1 cellular context compared by ENCODE assay signal in the genomic region with DNA sequence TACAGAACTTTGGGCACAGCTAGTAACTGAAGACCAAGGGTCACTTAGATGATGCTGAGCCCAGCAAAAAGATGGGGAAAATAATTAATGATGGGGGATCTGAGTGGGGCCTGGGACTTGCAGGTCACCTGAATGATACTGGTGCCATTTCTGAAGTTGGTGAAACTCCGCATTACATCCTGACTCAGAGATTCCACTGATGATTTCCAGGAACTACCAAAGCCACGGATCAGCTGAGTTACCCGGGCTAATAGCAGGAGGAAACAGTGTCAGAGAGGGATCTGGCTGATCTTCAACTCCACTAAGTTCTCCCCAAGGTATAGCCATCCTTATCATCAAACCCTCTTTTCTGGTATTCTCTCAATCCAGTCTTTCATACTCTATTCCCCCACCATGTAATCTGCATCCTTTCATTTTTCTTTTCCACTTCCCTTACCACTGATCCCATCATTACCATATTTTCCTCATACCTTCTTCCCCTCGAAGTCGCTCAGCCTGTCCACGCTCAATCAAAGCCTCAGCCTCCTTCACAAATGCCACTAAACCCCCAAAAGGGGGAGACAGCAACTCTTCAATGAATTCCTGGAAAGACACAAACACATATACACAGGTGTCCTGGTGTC.
TF ChIP-seq lines count a peak whose summit lies in the region.

No MANE protein-coding gene starts in this region.

TF ChIP-seq in GM12878, 131 proteins besides CTCF, POLR2A, EP300 and RAD21:
- TF ChIP-seq SMAD1 (IDR thresholded peaks at IDR 0.05; ENCODE audit: low read depth, partially characterized antibody), result no peak
- TF ChIP-seq GATAD2B (conservative IDR thresholded peaks at IDR 0.05; ENCODE audit: low read depth), result no peak
- TF ChIP-seq POU2F2 (IDR thresholded peaks at IDR 0.05; ENCODE audit: borderline replicate concordance, low read depth, low read length), result no peak
- TF ChIP-seq ZNF24 (IDR thresholded peaks at IDR 0.05), result no peak
- TF ChIP-seq, protein P1, sequence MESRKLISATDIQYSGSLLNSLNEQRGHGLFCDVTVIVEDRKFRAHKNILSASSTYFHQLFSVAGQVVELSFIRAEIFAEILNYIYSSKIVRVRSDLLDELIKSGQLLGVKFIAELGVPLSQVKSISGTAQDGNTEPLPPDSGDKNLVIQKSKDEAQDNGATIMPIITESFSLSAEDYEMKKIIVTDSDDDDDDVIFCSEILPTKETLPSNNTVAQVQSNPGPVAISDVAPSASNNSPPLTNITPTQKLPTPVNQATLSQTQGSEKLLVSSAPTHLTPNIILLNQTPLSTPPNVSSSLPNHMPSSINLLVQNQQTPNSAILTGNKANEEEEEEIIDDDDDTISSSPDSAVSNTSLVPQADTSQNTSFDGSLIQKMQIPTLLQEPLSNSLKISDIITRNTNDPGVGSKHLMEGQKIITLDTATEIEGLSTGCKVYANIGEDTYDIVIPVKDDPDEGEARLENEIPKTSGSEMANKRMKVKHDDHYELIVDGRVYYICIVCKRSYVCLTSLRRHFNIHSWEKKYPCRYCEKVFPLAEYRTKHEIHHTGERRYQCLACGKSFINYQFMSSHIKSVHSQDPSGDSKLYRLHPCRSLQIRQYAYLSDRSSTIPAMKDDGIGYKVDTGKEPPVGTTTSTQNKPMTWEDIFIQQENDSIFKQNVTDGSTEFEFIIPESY (IDR thresholded peaks at IDR 0.05), result no peak
- TF ChIP-seq NR2C2 (IDR thresholded peaks at IDR 0.05; ENCODE audit: borderline replicate concordance, control insufficient read depth, insufficient read length, low read depth), result no peak
- TF ChIP-seq, protein P2, sequence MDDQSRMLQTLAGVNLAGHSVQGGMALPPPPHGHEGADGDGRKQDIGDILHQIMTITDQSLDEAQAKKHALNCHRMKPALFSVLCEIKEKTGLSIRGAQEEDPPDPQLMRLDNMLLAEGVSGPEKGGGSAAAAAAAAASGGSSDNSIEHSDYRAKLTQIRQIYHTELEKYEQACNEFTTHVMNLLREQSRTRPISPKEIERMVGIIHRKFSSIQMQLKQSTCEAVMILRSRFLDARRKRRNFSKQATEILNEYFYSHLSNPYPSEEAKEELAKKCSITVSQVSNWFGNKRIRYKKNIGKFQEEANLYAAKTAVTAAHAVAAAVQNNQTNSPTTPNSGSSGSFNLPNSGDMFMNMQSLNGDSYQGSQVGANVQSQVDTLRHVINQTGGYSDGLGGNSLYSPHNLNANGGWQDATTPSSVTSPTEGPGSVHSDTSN (IDR thresholded peaks at IDR 0.05; ENCODE audit: insufficient replicate concordance, low read depth, low read length), result no peak
- TF ChIP-seq SP1 (IDR thresholded peaks at IDR 0.05; ENCODE audit: low read depth, low read length), result no peak
- TF ChIP-seq GABPA (IDR thresholded peaks at IDR 0.05; ENCODE audit: low read depth), result no peak
- TF ChIP-seq CBX5 (IDR thresholded peaks at IDR 0.05; ENCODE audit: low read depth), result no peak
- TF ChIP-seq LARP7 (IDR thresholded peaks at IDR 0.05), result no peak
- TF ChIP-seq KAT2A (conservative IDR thresholded peaks at IDR 0.05; ENCODE audit: control insufficient read depth, low read depth, low read length), result no peak
- no peak for TF ChIP-seq TARDBP (IDR thresholded peaks at IDR 0.05; ENCODE audit: borderline replicate concordance)
- TF ChIP-seq RAD51 (IDR thresholded peaks at IDR 0.05), result no peak
- no peak for TF ChIP-seq RELA (IDR thresholded peaks at IDR 0.05; ENCODE audit: borderline replicate concordance, partially characterized antibody)
- TF ChIP-seq BHLHE40 (IDR thresholded peaks at IDR 0.05; ENCODE audit: borderline replicate concordance in 1 of 2, low read depth in 2 of 2, low read length in 1 of 2), result no peak
- no peak for TF ChIP-seq SMAD5 (IDR thresholded peaks at IDR 0.05; ENCODE audit: low read depth)
- TF ChIP-seq, protein P3, sequence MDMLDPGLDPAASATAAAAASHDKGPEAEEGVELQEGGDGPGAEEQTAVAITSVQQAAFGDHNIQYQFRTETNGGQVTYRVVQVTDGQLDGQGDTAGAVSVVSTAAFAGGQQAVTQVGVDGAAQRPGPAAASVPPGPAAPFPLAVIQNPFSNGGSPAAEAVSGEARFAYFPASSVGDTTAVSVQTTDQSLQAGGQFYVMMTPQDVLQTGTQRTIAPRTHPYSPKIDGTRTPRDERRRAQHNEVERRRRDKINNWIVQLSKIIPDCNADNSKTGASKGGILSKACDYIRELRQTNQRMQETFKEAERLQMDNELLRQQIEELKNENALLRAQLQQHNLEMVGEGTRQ (IDR thresholded peaks at IDR 0.05; ENCODE audit: borderline replicate concordance, low read depth, low read length), result no peak
- TF ChIP-seq FOXK2 (IDR thresholded peaks at IDR 0.05), result no peak
- TF ChIP-seq JUNB (IDR thresholded peaks at IDR 0.05), result no peak
